Comparison of ENCODE assay signal across 8 cellular contexts in the genomic region with DNA sequence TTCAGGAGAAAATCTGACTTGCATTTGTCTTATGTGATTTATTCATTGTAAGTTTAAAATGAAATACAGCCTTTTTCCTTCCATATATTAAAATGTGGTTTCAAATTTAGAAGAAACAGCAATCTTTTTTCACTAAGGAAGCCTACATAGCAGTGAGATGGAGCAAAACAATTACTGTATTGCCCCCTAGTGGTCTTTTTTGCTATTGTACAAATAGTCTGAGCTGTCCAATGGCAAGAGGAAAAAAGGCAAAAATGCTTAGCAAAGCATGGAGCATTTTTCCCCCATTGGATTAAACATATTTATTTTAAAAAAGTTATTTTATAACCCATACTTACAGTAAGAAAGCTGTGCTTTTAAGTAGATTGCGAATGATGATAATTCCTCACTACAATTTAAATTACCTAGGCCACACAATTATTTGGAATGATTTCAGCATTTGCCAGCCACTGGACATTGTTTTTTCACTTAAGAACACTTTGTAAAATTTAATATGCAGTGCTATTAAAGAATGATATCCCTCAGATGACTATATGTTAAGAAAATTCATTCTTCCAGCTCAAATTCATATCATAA.
DNase-seq lines count a peak whose midpoint lies in the region; ATAC-seq and TF ChIP-seq lines count a peak whose summit lies in the region.

No MANE protein-coding gene starts in this region.

- ATAC-seq in GM19455 (IDR thresholded peaks at IDR 0.05; ENCODE audit: unreplicated experiment) (peak; percentile 95), HG03432 (IDR thresholded peaks at IDR 0.05; ENCODE audit: unreplicated experiment) (peak; percentile 92)

- DNase-seq in EL = peak; percentile 69
- DNase-seq in NCI-H446 (lab: John Stamatoyannopoulos, UW) = peak; percentile 32 to 67
- DNase-seq in astrocyte of the spinal cord (ENCODE audit: low read depth, low spot score) = peak; percentile 79
- peak; percentile 26 for DNase-seq in iPS-NIHi7 (ENCODE audit: extremely low spot score)
- peak; percentile 93 for DNase-seq in superior temporal gyrus (ENCODE audit: extremely low spot score)
- no peak for DNase-seq in effector CD4-positive, alpha-beta T cell

- in situ Hi-C loops in astrocyte of the spinal cord (cut with HindIII; ENCODE audit: low sequenced_read_pairs) = no loop called here

- no peak overlapping the region for H3K4me3 ChIP-seq in astrocyte of the spinal cord (ENCODE audit: low read depth, low read length)

- TF ChIP-seq CTCF in astrocyte of the spinal cord (IDR thresholded peaks at IDR 0.05; ENCODE audit: low read depth, low read length) = peak; percentile 64
